27 cellular contexts compared by ENCODE assay signal in genomic region chr13:80611310-80611709, GRCh38.
"Had no signal": no experiment of that assay in that cellular context is flagged by ENCODE, and none has a peak within 500 bp of the region (broad histone marks: within the 10 kb centered on the region; RNA-seq: fewer than 3 reads in every experiment).

No MANE protein-coding gene starts in this region.

- H3K9me3 ChIP-seq: stomach, suprapubic skin, testis, thoracic aorta, thyroid gland, tibial artery, tibial nerve, transverse colon, upper lobe of left lung, upper lobe of right lung, uterus, vagina had no signal

- ATAC-seq: stimulated activated effector memory CD8-positive, alpha-beta T cell treated with anti-CD3 and anti-CD28 coated beads, Interleukin-12 subunit alpha, Interleukin-12 subunit beta, amount 100 ng/mL, for 72 hours; stimulated activated memory B cell treated with anti-CD40 and anti-IgM and Interleukin-4, amounts not matched to agents 10 μg/mL and 1 μg/mL and 100 μg/mL, for 72 hours; stimulated activated naive B cell treated with anti-CD40 and anti-IgM and Interleukin-4, amounts not matched to agents 10 μg/mL and 1 μg/mL and 100 μg/mL, for 72 hours; stimulated activated naive CD8-positive, alpha-beta T cell treated with anti-CD3 and anti-CD28 coated beads, Interleukin-15, amount 100 ng/mL, for 72 hours; stimulated activated naive CD8-positive, alpha-beta T cell treated with anti-CD3 and anti-CD28 coated beads, Interleukin-15, Interleukin-2, amounts not matched to agents 100 U/mL and 50 U/mL, for 24 hours; upper lobe of right lung had no signal

- DNase-seq: stimulated activated CD4-positive, alpha-beta T cell treated with anti-CD3 and anti-CD28 coated beads, Interleukin-2, amount 100 ng/mL, for 48 hours; stimulated activated CD4-positive, alpha-beta T cell treated with anti-CD3 and anti-CD28 coated beads, Interleukin-4, amount 100 ng/mL, for 1 hour; stimulated activated CD4-positive, alpha-beta T cell treated with anti-CD3 and anti-CD28 coated beads, Interleukin-4, amount 100 ng/mL, for 24 hours; stimulated activated CD4-positive, alpha-beta T cell treated with anti-CD3 and anti-CD28 coated beads, Interleukin-4, amount 100 ng/mL, for 4 hours; stimulated activated CD8-positive, alpha-beta memory T cell treated with anti-CD3 and anti-CD28 coated beads, Interleukin-4, amount 100 ng/mL, for 48 hours; stimulated activated naive B cell treated with anti-CD40 and anti-IgM and Interleukin-4, amounts not matched to agents 10 μg/mL and 1 μg/mL and 100 μg/mL, for 72 hours; stimulated activated naive CD4-positive, alpha-beta T cell; stimulated activated naive CD4-positive, alpha-beta T cell treated with Interleukin-2 at 50 U/mL for 16 hours; stimulated activated naive CD8-positive, alpha-beta T cell treated with anti-CD3 and anti-CD28 coated beads, Interleukin-15, amount 100 ng/mL, for 72 hours; stimulated activated naive CD8-positive, alpha-beta T cell treated with anti-CD3 and anti-CD28 coated beads, Interleukin-15, Interleukin-2, amounts not matched to agents 100 U/mL and 50 U/mL, for 24 hours; stomach; substantia nigra; testis; thyroid gland; tibial artery; transverse colon; trophoblast cell; upper lobe of left lung; upper lobe of right lung; uterus had no signal

- H3K4me3 ChIP-seq: stomach, suprapubic skin, testis, thoracic aorta, thyroid gland, tibial artery, tibial nerve, transverse colon, upper lobe of left lung, upper lobe of right lung, uterus, vagina had no signal

- H3K4me1 ChIP-seq: stomach, suprapubic skin, thyroid gland, tibial artery, transverse colon, upper lobe of left lung, upper lobe of right lung, uterus, vagina had no signal

- H3K27me3 ChIP-seq: stomach, suprapubic skin, testis, thyroid gland, tibial artery, tibial nerve, transverse colon, upper lobe of left lung, upper lobe of right lung, uterus, vagina had no signal

- H3K36me3 ChIP-seq: stomach, suprapubic skin, thoracic aorta, thyroid gland, tibial artery, tibial nerve, transverse colon, upper lobe of left lung, upper lobe of right lung, uterus, vagina had no signal

- FAIRE-seq: urothelium cell line had no signal

- H3K27ac ChIP-seq: stomach, suprapubic skin, thoracic aorta, thyroid gland, tibial artery, transverse colon, upper lobe of left lung, upper lobe of right lung, uterus, vagina had no signal
